Comparison of ENCODE assay signal across 13 cellular contexts in the genomic region with DNA sequence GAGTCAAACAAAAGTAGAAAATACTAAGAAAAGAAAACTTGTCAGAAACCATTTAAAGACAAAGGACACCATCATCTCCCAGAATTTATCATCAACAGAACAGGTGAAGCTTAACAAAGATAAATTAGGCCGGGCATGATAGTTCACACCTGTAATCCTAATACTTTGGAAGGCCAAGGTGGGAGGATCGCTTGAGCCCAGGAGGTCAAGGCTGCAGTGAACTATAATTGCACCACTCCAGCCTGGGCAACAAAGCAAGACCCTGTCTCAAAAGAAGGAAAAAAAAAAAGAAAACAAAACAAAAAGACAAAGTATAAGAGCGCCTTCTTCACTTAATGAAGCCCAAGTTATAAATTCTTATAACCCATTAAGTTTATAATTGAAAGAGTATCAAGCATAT. TPM values are rescaled to one million over a fixed set of nuclear protein-coding genes. Genes with fewer than 3 reads are reported as not detected.
DNase-seq lines count a peak whose midpoint lies in the region; ATAC-seq, FAIRE-seq and TF ChIP-seq lines count a peak whose summit lies in the region.
"Had no signal": no experiment of that assay in that cellular context is flagged by ENCODE, and none has a peak within 500 bp of the region (broad histone marks: within the 10 kb centered on the region; RNA-seq: fewer than 3 reads in every experiment).

No MANE protein-coding gene starts in this region.

- ATAC-seq in K562, result no peak
- ATAC-seq in stimulated activated effector memory CD8-positive, alpha-beta T cell treated with anti-CD3 and anti-CD28 coated beads, Interleukin-12 subunit alpha, Interleukin-12 subunit beta, amount 100 ng/mL, for 72 hours, result no peak

- H3K4me3 ChIP-seq in breast epithelium (no peak overlapping the region), K562 (no peak overlapping the region), PC-9 (no peak overlapping the region)
- H3K4me3 ChIP-seq: BLaER1 had no signal

- no peaks in the 10 kb centered on the region for H3K9me1 ChIP-seq in K562 (ENCODE audit: control insufficient read depth, insufficient read depth, low read length)

- peaks cover 23% of the 10 kb centered on the region for H3K4me1 Mint-ChIP-seq in MCF 10A (ENCODE audit: insufficient read depth, unreplicated experiment)
- peaks cover 36% of the 10 kb centered on the region for H3K4me1 Mint-ChIP-seq in mesothelial cell of epicardium
- H3K4me1 Mint-ChIP-seq in stimulated activated effector memory CD8-positive, alpha-beta T cell treated with anti-CD3 and anti-CD28 coated beads, Interleukin-12 subunit alpha, Interleukin-12 subunit beta, amount 100 ng/mL, for 72 hours, result peaks cover 4% of the 10 kb centered on the region

- no peaks in the 10 kb centered on the region for H3K9me2 ChIP-seq in PC-9 (ENCODE audit: insufficient read depth)

- no peaks in the 10 kb centered on the region for H3K27me3 ChIP-seq in breast epithelium
- no peaks in the 10 kb centered on the region for H3K27me3 ChIP-seq in K562 (ENCODE audit: control insufficient read depth in 2 of 2, insufficient read depth in 2 of 2, low read length in 2 of 2)
- no peaks in the 10 kb centered on the region for H3K27me3 ChIP-seq in PC-9 (ENCODE audit: insufficient read depth, low read depth)
- H3K27me3 ChIP-seq: BLaER1 had no signal

- H3K36me3 ChIP-seq in breast epithelium (no peaks in the 10 kb centered on the region), K562 (ENCODE audit: control insufficient read depth, insufficient read depth, low read length) (peaks cover 9% of the 10 kb centered on the region), PC-9 (ENCODE audit: low read depth) (no peaks in the 10 kb centered on the region)

- H3K79me2 ChIP-seq in K562 (ENCODE audit: control insufficient read depth, insufficient read depth, low read length), result peaks cover 79% of the 10 kb centered on the region
- no peaks in the 10 kb centered on the region for H3K79me2 ChIP-seq in PC-9 (ENCODE audit: low read depth)

- H3K27me3 Mint-ChIP-seq in MCF 10A (ENCODE audit: insufficient read depth, unreplicated experiment) (no peaks in the 10 kb centered on the region), mesothelial cell of epicardium (ENCODE audit: low read depth) (no peaks in the 10 kb centered on the region)
- H3K27me3 Mint-ChIP-seq: CD8-positive, alpha-beta memory T cell had no signal

- TF ChIP-seq CTCF in MCF 10A (IDR thresholded peaks at IDR 0.05; ENCODE audit: unreplicated experiment), result no peak
- TF ChIP-seq CTCF in breast epithelium (IDR thresholded peaks at IDR 0.05), result no peak
- no peak for TF ChIP-seq CTCF in K562 (IDR thresholded peaks at IDR 0.05 in 2 of 3, conservative IDR thresholded peaks at IDR 0.05 in 1 of 3; ENCODE audit: insufficient read depth in 2 of 3, low read depth in 1 of 3, low read length in 3 of 3)
- TF ChIP-seq CTCF in mesothelial cell of epicardium (IDR thresholded peaks at IDR 0.05; ENCODE audit: unreplicated experiment), result no peak
- TF ChIP-seq CTCF in PC-9 (conservative IDR thresholded peaks at IDR 0.05), result no peak

- no peaks in the 10 kb centered on the region for H3K9me3 Mint-ChIP-seq in MCF 10A (ENCODE audit: unreplicated experiment)
- no peaks in the 10 kb centered on the region for H3K9me3 Mint-ChIP-seq in mesothelial cell of epicardium
- H3K9me3 Mint-ChIP-seq in stimulated activated effector memory CD8-positive, alpha-beta T cell treated with anti-CD3 and anti-CD28 coated beads, Interleukin-12 subunit alpha, Interleukin-12 subunit beta, amount 100 ng/mL, for 72 hours, result no peaks in the 10 kb centered on the region
- H3K9me3 Mint-ChIP-seq: CD8-positive, alpha-beta memory T cell had no signal

- H3K4me2 ChIP-seq in K562 (ENCODE audit: insufficient read depth, low read length) (no peak overlapping the region), PC-9 (no peak overlapping the region)
- H3K4me2 ChIP-seq: BLaER1 had no signal

- CTCF ChIA-PET in MCF 10A (lab: Yijun Ruan, JAX) (interaction anchor here (0.7 to 1.5 kb wide), 2 partner anchors 57 to 248 kb away, joined by 3 to 5 read pairs; no protein-coding TSS in a partner anchor), K562 (lab: Yijun Ruan, JAX; ENCODE audit: low intra/inter-chr PET ratio) (no interaction called here), PC-9 (lab: Charles Lee) (interaction anchor here (1.0 kb wide), 1 partner anchor 58 kb away, joined by 3 read pairs; no protein-coding TSS in a partner anchor)

- H3K36me3 Mint-ChIP-seq in MCF 10A (ENCODE audit: insufficient read depth, unreplicated experiment), result peaks cover 6% of the 10 kb centered on the region
- H3K36me3 Mint-ChIP-seq in mesothelial cell of epicardium, result peaks cover 3% of the 10 kb centered on the region
- peaks cover 4% of the 10 kb centered on the region for H3K36me3 Mint-ChIP-seq in stimulated activated effector memory CD8-positive, alpha-beta T cell treated with anti-CD3 and anti-CD28 coated beads, Interleukin-12 subunit alpha, Interleukin-12 subunit beta, amount 100 ng/mL, for 72 hours

- no peaks in the 10 kb centered on the region for H4K20me1 ChIP-seq in K562 (replicated peaks; ENCODE audit: control insufficient read depth, insufficient read depth, low read length)
- H4K20me1 ChIP-seq in PC-9 (ENCODE audit: insufficient read depth), result no peaks in the 10 kb centered on the region

- 37% methylated on average over 3 of the region's 3 CpGs for WGBS in K562 (ENCODE audit: insufficient coverage, low coverage, missing lambda C conversion rate)

- H3K9ac ChIP-seq in K562 (ENCODE audit: insufficient read depth in 1 of 2, low read depth in 2 of 2, low read length in 2 of 2), result peak overlapping the region in 1 of 2 experiments; percentile 82; a peak in 1 of 4 replicates
- H3K9ac ChIP-seq: BLaER1 had no signal

- no peaks in the 10 kb centered on the region for H3F3A ChIP-seq in PC-9 (ENCODE audit: insufficient read depth, low read depth)

- no peak for TF ChIP-seq EP300 in K562 (IDR thresholded peaks at IDR 0.05; ENCODE audit: low read length)

- no peak overlapping the region for H3K27ac ChIP-seq in breast epithelium
- H3K27ac ChIP-seq in K562 (ENCODE audit: extremely low read depth, low read depth, low read length), result peak overlapping the region; percentile 98; the same call in 2 of the 3 replicates
- H3K27ac ChIP-seq in PC-9, result no peak overlapping the region
- H3K27ac ChIP-seq: BLaER1 had no signal

- peaks cover 0 to 3% of the 10 kb centered on the region in 2 donors for H3K4me1 ChIP-seq in breast epithelium
- H3K4me1 ChIP-seq in K562 (replicated peaks in 1 of 2; ENCODE audit: control insufficient read depth in 2 of 2, insufficient read depth in 2 of 2, low read length in 2 of 2), result peaks cover 34 to 52% of the 10 kb centered on the region in 2 experiments
- peaks cover 9% of the 10 kb centered on the region for H3K4me1 ChIP-seq in PC-9 (replicated peaks; ENCODE audit: insufficient read depth)

- in situ Hi-C loops in K562 (cut with MboI), result no loop called here

- H3K9me3 ChIP-seq in breast epithelium (no peaks in the 10 kb centered on the region), K562 (replicated peaks; ENCODE audit: control insufficient read depth, insufficient read depth, low read depth, low read length) (no peaks in the 10 kb centered on the region), PC-9 (ENCODE audit: insufficient read depth, low read depth) (no peaks in the 10 kb centered on the region)
- H3K9me3 ChIP-seq: BLaER1 had no signal

- TF ChIP-seq POLR2A in breast epithelium (IDR thresholded peaks at IDR 0.05) (no peak), K562 (conservative IDR thresholded peaks at IDR 0.05) (no peak)

- intact Hi-C loops in MCF 10A (cut with micrococcal nuclease) (no loop called here), breast epithelium (cut with DNase I; ENCODE audit: low total_unique reads) (no loop called here), K562 (cut with micrococcal nuclease) (no loop called here), PC-9 (cut with micrococcal nuclease; ENCODE audit: unreplicated experiment) (no loop called here)

- BruUV-seq in MCF 10A (replicated peaks; lab: Mats Ljungman, UMichigan) (no TSS peak), K562 (replicated peaks; lab: Mats Ljungman, UMichigan) (no TSS peak), PC-9 (replicated peaks; lab: Mats Ljungman, UMichigan) (no TSS peak)

- TF ChIP-seq RAD21 in K562 (CRISPR knock-in tag; conservative IDR thresholded peaks at IDR 0.05 in 1 of 2, IDR thresholded peaks at IDR 0.05 in 1 of 2), result no peak

- H2AFZ ChIP-seq in K562 (ENCODE audit: low read depth, low read length) (no peak overlapping the region), PC-9 (no peak overlapping the region)

- no peak for DNase-seq in MCF 10A (ENCODE audit: unreplicated experiment)
- no peak for DNase-seq in breast epithelium (ENCODE audit: low spot score in 2 of 2)
- no peak for DNase-seq in K562 (ENCODE audit: extremely low read depth in 1 of 4, low spot score in 3 of 4)
- no peak for DNase-seq in mesothelial cell of epicardium (ENCODE audit: low spot score in 2 of 2, unreplicated experiment in 2 of 2)
- no peak for DNase-seq in stimulated activated effector memory CD8-positive, alpha-beta T cell treated with anti-CD3 and anti-CD28 coated beads, Interleukin-12 subunit alpha, Interleukin-12 subunit beta, amount 100 ng/mL, for 72 hours (ENCODE audit: low spot score in 2 of 2)
- DNase-seq in RKO (ENCODE audit: low spot score), result no peak
- no peak for DNase-seq in PC-9
- no peak for DNase-seq in stimulated activated CD4-positive, alpha-beta T cell treated with anti-CD3 and anti-CD28 coated beads, Interleukin-4, amount 100 ng/mL, for 4 hours
- DNase-seq: 8988T; AML-193; CD8-positive, alpha-beta memory T cell had no signal

- POLR2A ChIA-PET in MCF 10A (lab: Yijun Ruan, JAX), result interaction anchor here (0.9 to 1.7 kb wide), 3 partner anchors 11 to 26 kb away, joined by 3 to 4 read pairs (median 4); a partner anchor contains a TSS
- POLR2A ChIA-PET in K562 (lab: Yijun Ruan, JAX), result interaction anchor here (1.1 to 2.6 kb wide), 5 partner anchors 9 to 18 kb away, joined by 4 to 11 read pairs (median 5); no protein-coding TSS in a partner anchor
- POLR2A ChIA-PET in PC-9 (lab: Charles Lee; ENCODE audit: unreplicated experiment), result no interaction called here

- H3K4me3 Mint-ChIP-seq in MCF 10A (ENCODE audit: unreplicated experiment) (no peak overlapping the region), mesothelial cell of epicardium (no peak overlapping the region)
- no peak overlapping the region for H3K4me3 Mint-ChIP-seq in stimulated activated effector memory CD8-positive, alpha-beta T cell treated with anti-CD3 and anti-CD28 coated beads, Interleukin-12 subunit alpha, Interleukin-12 subunit beta, amount 100 ng/mL, for 72 hours
- H3K4me3 Mint-ChIP-seq: CD8-positive, alpha-beta memory T cell had no signal

- no peak for FAIRE-seq in K562 (lab: Jason Lieb, UNC)
- FAIRE-seq: H54 had no signal

- H3K27ac Mint-ChIP-seq in MCF 10A (ENCODE audit: low read depth, unreplicated experiment), result peak overlapping the region; percentile 51
- peak overlapping the region; percentile 73 for H3K27ac Mint-ChIP-seq in mesothelial cell of epicardium
- peak overlapping the region; percentile 18 for H3K27ac Mint-ChIP-seq in stimulated activated effector memory CD8-positive, alpha-beta T cell treated with anti-CD3 and anti-CD28 coated beads, Interleukin-12 subunit alpha, Interleukin-12 subunit beta, amount 100 ng/mL, for 72 hours
- H3K27ac Mint-ChIP-seq: CD8-positive, alpha-beta memory T cell had no signal

RNA-seq across cellular contexts. Expression of a gene that starts 25.6 kb away (rescaled TPM):
- total RNA-seq in MCF 10A (2022), result 36.8 and 48.4 TPM in 2 replicates
- 100 to 1,000 TPM in 2 of 3 donors, 10 to 100 TPM in 1; 65.8 to 166 (median 123) TPM for total RNA-seq in breast epithelium
- total RNA-seq in K562 (2011; cell fraction: chromatin; rRNA removed; ENCODE audit: low replicate concordance), result 171 and 273 TPM in 2 replicates
- total RNA-seq in K562 (2011; cell fraction: nucleolus; rRNA removed), result 61.4 and 68.2 TPM in 2 replicates
- total RNA-seq in K562 (2011; cell fraction: nucleoplasm; rRNA removed), result 135 and 159 TPM in 2 replicates
- total RNA-seq in K562 (2014; rRNA removed), result 14.2 and 14.4 TPM in 2 replicates
- total RNA-seq in K562 (2014; rRNA removed; fragmentation: Illumina TruSeq; extraction: Trizol), result 13.4 and 14.6 TPM in 2 replicates
- 12.9 and 14.2 TPM in 2 replicates for total RNA-seq in K562 (2015; rRNA removed; fragmentation: Illumina TruSeq; extraction: Trizol)
- 40.2 and 51.5 TPM in 2 replicates for total RNA-seq in K562 (2021)
- 5.3 and 8.3 TPM in 2 replicates for polyA plus RNA-seq in K562 (2011; rRNA removed)
- 5.1 and 11.3 TPM in 2 replicates for polyA plus RNA-seq in K562 (2011; cell fraction: cytosol; rRNA removed)
- polyA plus RNA-seq in K562 (2011; cell fraction: nucleus; rRNA removed), result 35.9 and 36.4 TPM in 2 replicates
- 22.1 and 24.3 TPM in 2 replicates for polyA plus RNA-seq in K562 (2012)
- 21.1 and 25.2 TPM in 2 replicates for polyA plus RNA-seq in K562 (2014; fragmentation: Illumina TruSeq; extraction: Trizol)
- 1 to 10 TPM; 3.0 to 5.4 TPM for polyA plus RNA-seq in K562 (2014; fragmentation: Nextera tagmentation; extraction: Ambion mirVana)
- 8.0 and 22.3 TPM in 2 replicates for polyA plus RNA-seq in K562 (2014; rRNA removed)
- polyA minus RNA-seq in K562 (2011; rRNA and poly(A)+ RNA removed), result 55.5 and 81.8 TPM in 2 replicates
- 45.2 and 50.4 TPM in 2 replicates for polyA minus RNA-seq in K562 (2011; cell fraction: cytosol; rRNA and poly(A)+ RNA removed)
- polyA minus RNA-seq in K562 (2011; cell fraction: nucleus; rRNA and poly(A)+ RNA removed), result 32.6 and 64.3 TPM in 2 replicates
- total RNA-seq in mesothelial cell of epicardium, result 177 to 187 TPM (median 187 TPM) in 3 replicates
- total RNA-seq in PC-9 (2021), result 73.4 and 98.7 TPM in 2 replicates

Comparison
In these comparisons a context has a peak if more than half of its experiments do, and no peak if none do; other contexts are left out.
1. H3K27ac Mint-ChIP-seq: peak in every context shown above with its lines; median percentile 73 in mesothelial cell of epicardium; 51 in MCF 10A; 18 in stimulated activated effector memory CD8-positive, alpha-beta T cell treated with anti-CD3 and anti-CD28 coated beads, Interleukin-12 subunit alpha, Interleukin-12 subunit beta, amount 100 ng/mL, for 72 hours.